In the genomic region with DNA sequence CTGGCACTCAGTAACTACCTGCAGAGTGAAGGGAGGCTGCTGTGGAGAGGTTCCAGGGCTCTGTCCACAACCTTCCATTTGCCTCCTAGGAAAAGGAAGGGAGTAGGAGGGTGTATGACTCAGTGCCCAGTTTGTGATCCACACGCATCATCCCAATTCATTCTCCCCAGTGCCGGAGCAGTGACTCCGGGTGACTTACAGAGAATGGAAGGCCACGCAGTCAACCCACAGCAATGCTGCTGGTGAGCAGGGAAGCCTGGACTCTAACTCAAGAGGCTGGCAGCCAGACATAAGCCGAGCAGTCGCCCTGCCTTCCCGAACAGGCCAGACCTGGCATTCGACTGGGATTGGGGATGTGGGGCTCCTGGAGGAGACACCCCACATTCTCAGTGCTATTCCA, we compare ENCODE assay signal across 12 cellular contexts.
DNase-seq lines count a peak whose midpoint lies in the region; ATAC-seq and TF ChIP-seq lines count a peak whose summit lies in the region.
"Had no signal": no experiment of that assay in that cellular context is flagged by ENCODE, and none has a peak within 500 bp of the region (broad histone marks: within the 10 kb centered on the region; RNA-seq: fewer than 3 reads in every experiment).

No MANE protein-coding gene starts in this region.

- DNase-seq in AG08395 (ENCODE audit: low spot score) (peak; percentile 95), LHCN-M2 (ENCODE audit: low read depth) (peak; percentile 78), cardiac fibroblast (ENCODE audit: low read depth in 2 of 2) (peak; percentile 44 to 77), NCI-H345 (lab: John Stamatoyannopoulos, UW) (no peak), superior temporal gyrus (ENCODE audit: extremely low spot score) (no peak)
- DNase-seq: activated CD8-positive, alpha-beta memory T cell treated with anti-CD3 and anti-CD28 coated beads for 24 hours; adrenal gland had no signal

- TF ChIP-seq CTCF in cardiac fibroblast (IDR thresholded peaks at IDR 0.05; ENCODE audit: low read depth, low read length): no peak

- H3K4me3 ChIP-seq in cardiac fibroblast (replicated peaks in 1 of 2; ENCODE audit: low read depth in 2 of 2, low read length in 2 of 2): no peak overlapping the region
- H3K4me3 ChIP-seq: adrenal gland, heart left ventricle, SK-N-MC had no signal

- ATAC-seq in HG02588 (IDR thresholded peaks at IDR 0.05; ENCODE audit: unreplicated experiment) (no peak), GM21619 (IDR thresholded peaks at IDR 0.05; ENCODE audit: unreplicated experiment) (no peak)
- ATAC-seq: heart left ventricle had no signal

- H3K27ac ChIP-seq in layer of hippocampus (ENCODE audit: low read depth, low read length): peak overlapping the region; percentile 95
- H3K27ac ChIP-seq: adrenal gland, heart left ventricle, SK-N-MC had no signal

- H3K27me3 ChIP-seq in layer of hippocampus (ENCODE audit: control insufficient read depth, insufficient read depth, low read length): no peaks in the 10 kb centered on the region
- H3K27me3 ChIP-seq: adrenal gland, heart left ventricle had no signal

Comparison
In these comparisons a context has a peak if more than half of its experiments do, and no peak if none do; other contexts are left out.
1. DNase-seq: peak in AG08395 (single experiment), LHCN-M2 (single experiment) and cardiac fibroblast (2 of 2); none in NCI-H345 (single experiment) and superior temporal gyrus (single experiment).